In the genomic region with DNA sequence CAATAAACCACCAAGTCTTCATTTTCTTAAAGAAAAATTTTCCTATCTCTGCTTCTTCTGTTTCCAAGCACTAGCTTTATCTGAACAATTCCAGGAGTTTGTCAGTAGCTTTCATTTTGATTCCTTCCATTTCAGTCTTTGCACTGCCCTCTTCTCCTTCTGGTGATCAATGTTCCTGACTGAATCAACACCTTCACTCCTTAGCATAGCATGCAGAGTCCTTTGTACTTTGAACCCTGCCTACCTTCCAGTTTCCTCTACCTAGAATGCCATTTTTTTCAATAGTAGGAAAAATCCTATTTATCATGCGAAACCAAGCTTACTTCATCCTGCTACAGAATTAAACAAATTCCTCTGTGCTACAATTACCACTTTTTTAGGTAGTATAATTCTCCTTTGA, we compare ENCODE assay signal across 26 cellular contexts. TPM values are rescaled to one million over a fixed set of nuclear protein-coding genes. Genes with fewer than 3 reads are reported as not detected.
"Had no signal": no experiment of that assay in that cellular context is flagged by ENCODE, and none has a peak within 500 bp of the region (broad histone marks: within the 10 kb centered on the region; RNA-seq: fewer than 3 reads in every experiment).

No MANE protein-coding gene starts in this region.

- H3K36me3 ChIP-seq: adrenal gland, Peyer's patch had no signal

- H3K27me3 ChIP-seq: adrenal gland, Peyer's patch, SJSA1 had no signal

- H3K27ac ChIP-seq: adrenal gland, Peyer's patch, RWPE1, SJSA1 had no signal

- H3K9me3 ChIP-seq: adrenal gland, SJSA1 had no signal

- DNase-seq: activated B cell treated with CpG ODN at 0.5 μM for 24 hours; activated CD4-positive, alpha-beta memory T cell treated with anti-CD3 and anti-CD28 coated beads for 36 hours; activated CD4-positive, alpha-beta T cell treated with anti-CD3 and anti-CD28 coated beads, Interleukin-2, amount 10 ng/mL, durations not matched to agents 7 days and 5 days; activated gamma-delta T cell; activated naive CD4-positive, alpha-beta T cell treated with anti-CD3 and anti-CD28 coated beads, Interleukin-2, amount 10 ng/mL, durations not matched to agents 7 days and 5 days; activated naive CD8-positive, alpha-beta T cell treated with anti-CD3 and anti-CD28 coated beads, Interleukin-2, amount 10 ng/mL, durations not matched to agents 7 days and 5 days; activated T-cell treated with anti-CD3 and anti-CD28 coated beads for 4 hours; activated T-cell treated with anti-CD3 and anti-CD28 coated beads, Interleukin-2, amount 50 U/mL, for 48 hours; adrenal gland; anterior cingulate cortex; MM.1S; NCI-H146; NCI-H187 treated with DMSO at 0.1 percent for 48 hours; NCI-H2081 treated with DMSO at 0.1 percent for 48 hours; NCI-H446; NCI-H524; Peyer's patch; Right ventricle myocardium superior; T-cell; T-helper 2 cell; T1000 had no signal

- H3K4me3 ChIP-seq: adrenal gland, Peyer's patch, SJSA1 had no signal

- ATAC-seq: activated T-helper 17 cell treated with anti-CD3 and anti-CD28 coated beads, Interleukin-2, amount 50 U/mL, for 72 hours; T-cell had no signal

- FAIRE-seq: TTC549 had no signal

RNA-seq across cellular contexts. Expression of a gene that starts 45.5 kb away (rescaled TPM):
- total RNA-seq: activated B cell treated with CpG ODN at 0.5 μM for 24 hours; activated CD4-positive, alpha-beta memory T cell treated with anti-CD3 and anti-CD28 coated beads for 36 hours; activated CD4-positive, alpha-beta T cell treated with anti-CD3 and anti-CD28 coated beads, Interleukin-2, amount 10 ng/mL, durations not matched to agents 7 days and 5 days; activated CD8-positive, alpha-beta memory T cell treated with anti-CD3 and anti-CD28 coated beads for 36 hours; activated naive CD8-positive, alpha-beta T cell treated with anti-CD3 and anti-CD28 coated beads, Interleukin-2, amount 10 ng/mL, durations not matched to agents 7 days and 5 days; activated T-helper 17 cell treated with anti-CD3 and anti-CD28 coated beads, Interleukin-2, amount 50 U/mL, for 72 hours; adrenal gland; Peyer's patch; Right ventricle myocardium superior; SJSA1; T-cell had no signal
- polyA plus RNA-seq: adrenal gland had no signal
